ENCODE assay signal across 14 cellular contexts in the genomic region with DNA sequence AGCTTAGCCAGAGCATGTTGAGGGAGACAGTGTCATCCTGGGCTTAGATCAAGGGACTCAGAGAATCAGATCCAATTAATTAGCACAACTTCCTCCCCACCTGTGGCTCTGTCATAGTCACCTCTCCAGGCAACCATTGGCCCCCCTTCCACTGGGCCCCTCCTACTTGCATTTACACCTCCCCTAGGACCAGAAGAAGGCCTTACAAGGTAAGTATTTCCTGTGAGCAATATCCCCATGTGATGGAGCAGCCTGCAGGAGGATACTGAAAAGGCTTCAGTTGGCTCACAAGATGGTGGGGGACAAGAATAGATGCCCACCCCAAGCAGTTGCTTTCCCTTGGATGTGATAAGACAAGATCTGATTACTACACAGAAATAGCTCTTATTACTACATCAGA.
"Had no signal": no experiment of that assay in that cellular context is flagged by ENCODE, and none has a peak within 500 bp of the region (broad histone marks: within the 10 kb centered on the region; RNA-seq: fewer than 3 reads in every experiment).

No MANE protein-coding gene starts in this region.

- H3K36me3 Mint-ChIP-seq: naive thymus-derived CD8-positive, alpha-beta T cell had no signal

- H3K27me3 ChIP-seq: breast epithelium, dorsolateral prefrontal cortex, right atrium auricular region, stomach had no signal

- H3K9me3 ChIP-seq: breast epithelium, lower lobe of right lung, right atrium auricular region, stomach, thoracic aorta had no signal

- H3K4me3 ChIP-seq: breast epithelium, dorsolateral prefrontal cortex, lower lobe of right lung, right atrium auricular region, skin epidermis, stomach, thoracic aorta had no signal

- H3K9me3 Mint-ChIP-seq: activated T-helper 2 cell treated with anti-CD3 and anti-CD28 coated beads, Interferon-gamma antibody, Interleukin-2, Interleukin-4, amounts not matched to agents 10 μg/mL and 5 μg/mL and 100 μg/mL, durations not matched to agents 14 hours and 24 hours and 36 hours; naive thymus-derived CD8-positive, alpha-beta T cell had no signal

- H3K27ac Mint-ChIP-seq: activated T-helper 2 cell treated with anti-CD3 and anti-CD28 coated beads, Interferon-gamma antibody, Interleukin-2, Interleukin-4, amounts not matched to agents 10 μg/mL and 5 μg/mL and 100 μg/mL, durations not matched to agents 14 hours and 24 hours and 36 hours had no signal

- H3K36me3 ChIP-seq: breast epithelium, lower lobe of right lung, right atrium auricular region, stomach, thoracic aorta had no signal

- DNase-seq: activated CD4-positive, alpha-beta T cell treated with anti-CD3 and anti-CD28 coated beads for 4 hours; activated naive CD4-positive, alpha-beta T cell treated with anti-CD3 and anti-CD28 coated beads, Interleukin-2, amount 50 U/mL, for 16 hours; dorsolateral prefrontal cortex; left cardiac atrium; lower lobe of right lung; naive thymus-derived CD8-positive, alpha-beta T cell; stomach; T1000 had no signal

- H3K27ac ChIP-seq: breast epithelium, dorsolateral prefrontal cortex, lower lobe of right lung, right atrium auricular region, skin epidermis, stomach, thoracic aorta had no signal

- H3K4me1 ChIP-seq: breast epithelium, lower lobe of right lung, right atrium auricular region, stomach had no signal

- H3K4me3 Mint-ChIP-seq: naive thymus-derived CD8-positive, alpha-beta T cell had no signal

- ATAC-seq: esophagus mucosa, left cardiac atrium, lower lobe of right lung had no signal
